In genomic region chr2:174325373-174325772, GRCh38 we compare ENCODE assay signal across 13 cellular contexts. TPM values are rescaled to one million over a fixed set of nuclear protein-coding genes. Genes with fewer than 3 reads are reported as not detected.
DNase-seq lines count a peak whose midpoint lies in the region; ATAC-seq and TF ChIP-seq lines count a peak whose summit lies in the region.
"Had no signal": no experiment of that assay in that cellular context is flagged by ENCODE, and none has a peak within 500 bp of the region (broad histone marks: within the 10 kb centered on the region; RNA-seq: fewer than 3 reads in every experiment).

No MANE protein-coding gene starts in this region.

- H3K4me1 ChIP-seq in ES-I3 (ENCODE audit: insufficient read depth, low read length) (peaks cover 5% of the 10 kb centered on the region; the same call in 1 of the 2 replicates), NT2/D1 (ENCODE audit: insufficient read depth, insufficient read length) (peaks cover 11% of the 10 kb centered on the region), endodermal cell (ENCODE audit: control insufficient read depth, insufficient read depth, low read length) (peaks cover 3% of the 10 kb centered on the region)

- no peak for ATAC-seq in GM18858 (IDR thresholded peaks at IDR 0.05; ENCODE audit: unreplicated experiment)
- ATAC-seq: HCT116 had no signal

- WGBS in endodermal cell (ENCODE audit: insufficient coverage in 1 of 2, insufficient read length in 1 of 2), 2 experiments = 58 to 65% methylated on average over 10 to 16 of the region's 16 CpGs

- H3K27me3 ChIP-seq in NT2/D1 (ENCODE audit: insufficient read depth, insufficient read length) (peaks cover 71% of the 10 kb centered on the region), endodermal cell (ENCODE audit: control insufficient read depth, insufficient read depth, low read length, poor library complexity, severe bottlenecking) (peaks cover 50% of the 10 kb centered on the region)

- H3K9ac ChIP-seq in ES-I3 (ENCODE audit: low read depth, low read length) (peak overlapping the region; percentile 56; the same call in 1 of the 2 replicates), NT2/D1 (ENCODE audit: insufficient read length, low read depth) (peak overlapping the region; percentile 2), endodermal cell (ENCODE audit: extremely low read depth, low read length, poor library complexity, severe bottlenecking) (peak overlapping the region; percentile 59)

- H3K9me3 Mint-ChIP-seq in endodermal cell (no peaks in the 10 kb centered on the region), neural crest cell (no peaks in the 10 kb centered on the region)

- H3K4me1 Mint-ChIP-seq in endodermal cell (peaks cover 28% of the 10 kb centered on the region), neural crest cell (peaks cover 33% of the 10 kb centered on the region)

- H3K27me3 Mint-ChIP-seq in endodermal cell (ENCODE audit: insufficient read depth) (peaks cover 80% of the 10 kb centered on the region), neural crest cell (ENCODE audit: low read depth) (peaks cover 93% of the 10 kb centered on the region)

- H3K27ac Mint-ChIP-seq in endodermal cell (no peak overlapping the region), neural crest cell (ENCODE audit: unreplicated experiment) (no peak overlapping the region)

- TF ChIP-seq CTCF in endodermal cell (conservative IDR thresholded peaks at IDR 0.05) (no peak), neural crest cell (conservative IDR thresholded peaks at IDR 0.05) (no peak)

- DNase-seq in NT2/D1 (ENCODE audit: low read depth, low spot score) (no peak), endodermal cell (peak; percentile 53), neural crest cell (ENCODE audit: low read depth, low spot score) (no peak), NCI-H1105 treated with DMSO at 0.1 percent for 48 hours (lab: John Stamatoyannopoulos, UW) (no peak), HCEC 1CT (no peak)
- DNase-seq: NCI-H2107, T1000 had no signal

- H3K4me3 ChIP-seq in NT2/D1 (ENCODE audit: insufficient read length, low read depth) = peak overlapping the region; percentile 46
- peak overlapping the region; percentile 81 for H3K4me3 ChIP-seq in endodermal cell (ENCODE audit: low read length)

- H3K36me3 ChIP-seq in ES-I3 (ENCODE audit: insufficient read depth, low read length) = no peaks in the 10 kb centered on the region
- no peaks in the 10 kb centered on the region for H3K36me3 ChIP-seq in NT2/D1 (ENCODE audit: insufficient read depth, insufficient read length, low read length)
- no peaks in the 10 kb centered on the region for H3K36me3 ChIP-seq in endodermal cell (ENCODE audit: control insufficient read depth, insufficient read depth, low read length)
- H3K36me3 ChIP-seq: neutrophil had no signal

- H3K4me3 Mint-ChIP-seq in endodermal cell = peak overlapping the region; percentile 68
- H3K4me3 Mint-ChIP-seq in neural crest cell = peak overlapping the region; percentile 88

- H3K36me3 Mint-ChIP-seq in endodermal cell (ENCODE audit: low read depth) (no peaks in the 10 kb centered on the region), neural crest cell (ENCODE audit: low read depth) (peaks cover 3% of the 10 kb centered on the region)

- no peak overlapping the region for H3K27ac ChIP-seq in endodermal cell (ENCODE audit: low read depth, low read length)
- H3K27ac ChIP-seq: neutrophil had no signal

- H3K9me3 ChIP-seq in ES-I3 (ENCODE audit: control insufficient read depth, insufficient read depth, low read length) = no peaks in the 10 kb centered on the region
- no peaks in the 10 kb centered on the region for H3K9me3 ChIP-seq in NT2/D1 (ENCODE audit: insufficient read depth, low read length)
- no peaks in the 10 kb centered on the region for H3K9me3 ChIP-seq in endodermal cell (ENCODE audit: control insufficient read depth, low read length)
- H3K9me3 ChIP-seq: neutrophil had no signal

RNA-seq across cellular contexts. Expression of gene SP9, which starts 9.4 kb away (rescaled TPM):
- not detected for total RNA-seq in endodermal cell
- polyA plus RNA-seq in endodermal cell (2013, experiment 1 of 2) = 2.8 TPM
- polyA plus RNA-seq in endodermal cell (2013, experiment 2 of 2) = 1.6 TPM
- total RNA-seq in neural crest cell = 1.9 TPM in 2 replicates
- total RNA-seq: bronchial epithelial cell had no signal
- polyA plus RNA-seq: keratinocyte had no signal

Comparison
In these comparisons a context has a peak if more than half of its experiments do, and no peak if none do; other contexts are left out.
1. H3K9ac ChIP-seq: peak in every context shown above with its lines; median percentile 59 in endodermal cell; 56 in ES-I3; 2 in NT2/D1.